ENCODE assay signal across 8 cellular contexts in genomic region chr5:73215891-73216610, GRCh38. TPM values are rescaled to one million over a fixed set of nuclear protein-coding genes. Genes with fewer than 3 reads are reported as not detected.
DNase-seq lines count a peak whose midpoint lies in the region; ATAC-seq, FAIRE-seq and TF ChIP-seq lines count a peak whose summit lies in the region.

No MANE protein-coding gene starts in this region.

- H3K9me3 Mint-ChIP-seq in astrocyte (ENCODE audit: unreplicated experiment) = peaks cover 5% of the 10 kb centered on the region

- peak overlapping the region; percentile 56 for H3K4me3 ChIP-seq in astrocyte (ENCODE audit: insufficient read depth, low read depth, low read length)

- H3K4me3 Mint-ChIP-seq in astrocyte (ENCODE audit: unreplicated experiment) = peak overlapping the region; percentile 73

- peaks cover 22% of the 10 kb centered on the region for H3K4me1 ChIP-seq in astrocyte (ENCODE audit: insufficient read depth, low read length)

- peak overlapping the region; percentile 72 for H3K9ac ChIP-seq in astrocyte (ENCODE audit: low read length)

- DNase-seq in LHCN-M2 (ENCODE audit: low read depth) (peak; percentile 77), T follicular helper cell (ENCODE audit: low read depth) (peak; percentile 42), astrocyte (ENCODE audit: low read depth) (peak; percentile 70), hippocampal formation (lab: John Stamatoyannopoulos, UW) (peak; percentile 37 to 66), retina (peak; percentile 96)

- H3K27ac ChIP-seq in C4-2B = peak overlapping the region; percentile 65
- H3K27ac ChIP-seq in astrocyte (ENCODE audit: low read depth, low read length) = peak overlapping the region; percentile 68

- H3K36me3 Mint-ChIP-seq in astrocyte (ENCODE audit: low read depth, unreplicated experiment) = no peaks in the 10 kb centered on the region

- H2AFZ ChIP-seq in astrocyte (ENCODE audit: low read depth, low read length) = peak overlapping the region; percentile 94

- FAIRE-seq in astrocyte (lab: Jason Lieb, UNC) = no peak

- H3K36me3 ChIP-seq in astrocyte (ENCODE audit: insufficient read depth, low read length) = no peaks in the 10 kb centered on the region

- no peaks in the 10 kb centered on the region for H3K27me3 ChIP-seq in astrocyte (ENCODE audit: insufficient read depth, low read length)

- TF ChIP-seq CTCF in C4-2B (conservative IDR thresholded peaks at IDR 0.05) (peak; percentile 98), astrocyte (IDR thresholded peaks at IDR 0.05; ENCODE audit: insufficient read depth, low read depth, low read length) (peak; percentile 25)

- H3K4me1 Mint-ChIP-seq in astrocyte (ENCODE audit: low read depth, unreplicated experiment) = peaks cover 7% of the 10 kb centered on the region

- no peaks in the 10 kb centered on the region for H4K20me1 ChIP-seq in astrocyte (ENCODE audit: insufficient read depth, low read length)

- no peak overlapping the region for H3K27ac Mint-ChIP-seq in astrocyte (ENCODE audit: unreplicated experiment)

- no peaks in the 10 kb centered on the region for H3K79me2 ChIP-seq in astrocyte (ENCODE audit: insufficient read depth, low read length)

- no peaks in the 10 kb centered on the region for H3K9me3 ChIP-seq in astrocyte (ENCODE audit: insufficient read depth, low read depth, low read length)

- peak overlapping the region; percentile 95 for H3K4me2 ChIP-seq in astrocyte (ENCODE audit: low read length)

- ATAC-seq in GM19467 (IDR thresholded peaks at IDR 0.05; ENCODE audit: unreplicated experiment) (peak; percentile 82), HG03378 (IDR thresholded peaks at IDR 0.05; ENCODE audit: unreplicated experiment) (no peak)

- H3K27me3 Mint-ChIP-seq in astrocyte (ENCODE audit: low read depth, unreplicated experiment) = peaks cover 52% of the 10 kb centered on the region

RNA-seq across cellular contexts. Expression of gene TMEM174, which starts 43.1 kb away (rescaled TPM):
- total RNA-seq in LHCN-M2 (2014; rRNA removed) = not detected in 2 replicates
- not detected for polyA plus RNA-seq in LHCN-M2 (2012)
- not detected in 2 replicates for total RNA-seq in astrocyte

Comparison
In these comparisons a context has a peak if more than half of its experiments do, and no peak if none do; other contexts are left out.
1. DNase-seq: peak in every context shown above with its lines; median percentile 96 in retina; 77 in LHCN-M2; 70 in astrocyte; 52 in hippocampal formation; 42 in T follicular helper cell.